In the genomic region with DNA sequence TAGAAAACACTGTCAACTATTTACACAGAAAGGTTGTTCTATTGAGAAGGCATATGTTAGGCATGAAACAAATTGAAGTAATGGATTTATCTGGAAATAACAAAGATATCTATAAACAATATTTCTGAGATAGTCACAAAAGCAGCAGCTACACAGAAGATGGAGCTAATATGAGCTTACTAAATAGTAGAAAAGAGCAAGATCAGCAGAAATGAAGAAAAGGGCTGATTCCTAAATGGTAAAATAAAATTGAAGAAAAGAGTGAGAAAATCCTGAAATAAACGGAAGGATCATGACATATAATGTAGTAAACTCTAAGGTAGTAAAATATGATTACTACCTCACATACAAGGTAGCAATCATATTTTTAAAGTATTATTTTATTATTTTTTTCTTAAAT, we compare ENCODE assay signal across 3 cellular contexts.
A peak's percentile ranks its signal among the peaks of the same experiment; 100 is the strongest.
TF ChIP-seq lines count a peak whose summit lies in the region.

No MANE protein-coding gene starts in this region.

TF ChIP-seq in A549, 52 proteins besides CTCF, POLR2A, EP300 and RAD21:
- TF ChIP-seq MAFK (IDR thresholded peaks at IDR 0.05; ENCODE audit: partially characterized antibody) (peak; percentile 86), E2F6 (IDR thresholded peaks at IDR 0.05; ENCODE audit: borderline replicate concordance, low read depth) (no peak)

TF ChIP-seq in IMR-90, 13 proteins besides CTCF, POLR2A, EP300 and RAD21:
- TF ChIP-seq MAFK (IDR thresholded peaks at IDR 0.05; ENCODE audit: low read depth, low read length) (peak; percentile 81), FOS (IDR thresholded peaks at IDR 0.05; ENCODE audit: low read depth, low read length) (no peak), CHD1 (IDR thresholded peaks at IDR 0.05; ENCODE audit: low read depth, low read length) (no peak), SMC3 (IDR thresholded peaks at IDR 0.05; ENCODE audit: low read depth, low read length) (no peak), CEBPB (IDR thresholded peaks at IDR 0.05; ENCODE audit: low read depth, low read length) (no peak)

TF ChIP-seq in H1, 55 proteins besides CTCF, POLR2A, EP300 and RAD21:
- TF ChIP-seq, protein P1, sequence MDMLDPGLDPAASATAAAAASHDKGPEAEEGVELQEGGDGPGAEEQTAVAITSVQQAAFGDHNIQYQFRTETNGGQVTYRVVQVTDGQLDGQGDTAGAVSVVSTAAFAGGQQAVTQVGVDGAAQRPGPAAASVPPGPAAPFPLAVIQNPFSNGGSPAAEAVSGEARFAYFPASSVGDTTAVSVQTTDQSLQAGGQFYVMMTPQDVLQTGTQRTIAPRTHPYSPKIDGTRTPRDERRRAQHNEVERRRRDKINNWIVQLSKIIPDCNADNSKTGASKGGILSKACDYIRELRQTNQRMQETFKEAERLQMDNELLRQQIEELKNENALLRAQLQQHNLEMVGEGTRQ (IDR thresholded peaks at IDR 0.05; ENCODE audit: low read length) = no peak
- peak; percentile 71; the same call in 1 of the 2 replicates for TF ChIP-seq MAFK (IDR thresholded peaks at IDR 0.05; ENCODE audit: low read depth, low read length)
